9 cellular contexts compared by ENCODE assay signal in the genomic region with DNA sequence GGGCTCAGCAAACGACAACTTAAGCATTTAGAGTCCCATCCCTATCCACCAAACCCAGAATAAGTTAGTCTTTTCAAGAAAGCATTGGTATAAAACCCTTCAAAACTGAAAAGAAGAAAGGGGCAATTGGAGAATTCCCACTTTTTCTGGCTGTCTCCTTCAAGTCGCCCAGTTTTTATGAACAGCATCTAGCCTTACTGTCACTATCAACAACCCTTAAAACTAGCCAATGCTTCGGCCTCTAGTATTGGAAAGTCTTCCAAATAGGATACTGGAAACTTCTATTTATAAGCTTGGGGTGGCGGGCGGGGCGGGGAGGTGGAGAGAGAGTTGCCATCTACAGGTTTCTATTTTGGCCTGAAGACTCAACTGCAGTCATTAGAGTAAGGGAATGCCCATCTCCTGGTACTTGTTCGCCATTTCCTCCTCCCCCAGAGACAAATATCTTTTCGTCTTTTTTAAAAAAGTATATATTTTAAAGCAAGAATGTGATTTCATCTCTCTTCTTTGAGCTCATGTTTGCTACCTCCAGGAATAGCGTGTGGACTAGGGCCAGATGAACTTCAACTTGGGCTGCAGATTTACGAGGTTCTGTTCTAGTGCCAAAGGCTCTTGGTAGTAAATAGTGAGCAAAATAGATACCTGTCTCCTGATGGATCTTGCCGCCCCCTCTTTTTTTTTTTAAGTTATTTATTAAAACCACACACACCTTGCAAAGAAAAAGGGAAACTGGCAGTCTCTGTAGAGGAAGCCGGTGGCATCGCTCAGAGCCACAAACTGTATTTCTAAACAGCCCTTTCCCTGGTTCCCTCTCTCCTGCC. TPM values are rescaled to one million over a fixed set of nuclear protein-coding genes. Genes with fewer than 3 reads are reported as not detected.
DNase-seq lines count a peak whose midpoint lies in the region; ATAC-seq and TF ChIP-seq lines count a peak whose summit lies in the region.
"Had no signal": no experiment of that assay in that cellular context is flagged by ENCODE, and none has a peak within 500 bp of the region (broad histone marks: within the 10 kb centered on the region; RNA-seq: fewer than 3 reads in every experiment).

No MANE protein-coding gene starts in this region.

- H3K36me3 ChIP-seq in heart right ventricle = no peaks in the 10 kb centered on the region
- H3K36me3 ChIP-seq in skeletal muscle satellite cell (ENCODE audit: insufficient read depth, low read length) = no peaks in the 10 kb centered on the region

- ATAC-seq in heart right ventricle = peak in 3 of 8 donors; percentile 5 to 8 (median 7)

- H3K9me3 Mint-ChIP-seq in activated naive CD4-positive, alpha-beta T cell treated with anti-CD3 and anti-CD28 coated beads, Interleukin-2, amount 50 U/mL, for 24 hours = no peaks in the 10 kb centered on the region

- DNase-seq in stimulated activated naive CD4-positive, alpha-beta T cell (lab: John Stamatoyannopoulos, UW) = peak; percentile 4 to 47 (median 16)
- DNase-seq in stimulated activated naive CD4-positive, alpha-beta T cell treated with Interleukin-2 at 50 U/mL for 16 hours (lab: John Stamatoyannopoulos, UW) = no peak
- peak in 1 of 2 donors; percentile 71 for DNase-seq in heart right ventricle
- no peak for DNase-seq in A172 (ENCODE audit: low spot score)
- no peak for DNase-seq in NCI-H2227 (lab: John Stamatoyannopoulos, UW; ENCODE audit: unreplicated experiment)
- no peak for DNase-seq in ureter (ENCODE audit: low spot score)

- H3K4me1 Mint-ChIP-seq in activated naive CD4-positive, alpha-beta T cell treated with anti-CD3 and anti-CD28 coated beads, Interleukin-2, amount 50 U/mL, for 24 hours = peaks cover 62% of the 10 kb centered on the region

- H3K4me3 Mint-ChIP-seq in activated naive CD4-positive, alpha-beta T cell treated with anti-CD3 and anti-CD28 coated beads, Interleukin-2, amount 50 U/mL, for 24 hours = peak overlapping the region; percentile 99

- no peaks in the 10 kb centered on the region for H3K36me3 Mint-ChIP-seq in activated naive CD4-positive, alpha-beta T cell treated with anti-CD3 and anti-CD28 coated beads, Interleukin-2, amount 50 U/mL, for 24 hours

- H3K27ac Mint-ChIP-seq in activated naive CD4-positive, alpha-beta T cell treated with anti-CD3 and anti-CD28 coated beads, Interleukin-2, amount 50 U/mL, for 24 hours = peak overlapping the region; percentile 100

- peak overlapping the region; percentile 85 to 100 (median 99) for H3K27ac ChIP-seq in heart right ventricle

- H3K4me3 ChIP-seq in heart right ventricle (peak overlapping the region; percentile 60 to 95 (median 74)), skeletal muscle satellite cell (ENCODE audit: low read length) (peak overlapping the region; percentile 84)

- H3K4me1 ChIP-seq in heart right ventricle (peaks cover 2 to 46% (median 17%) of the 10 kb centered on the region in 9 donors), skeletal muscle satellite cell (ENCODE audit: control insufficient read depth, insufficient read depth, low read length) (peaks cover 48% of the 10 kb centered on the region)

- H3K27me3 Mint-ChIP-seq in activated naive CD4-positive, alpha-beta T cell treated with anti-CD3 and anti-CD28 coated beads, Interleukin-2, amount 50 U/mL, for 24 hours = no peaks in the 10 kb centered on the region

- H3K9ac ChIP-seq in skeletal muscle satellite cell (ENCODE audit: low read depth, low read length) = peak overlapping the region; percentile 95

- H3K27me3 ChIP-seq in heart right ventricle = no peaks in the 10 kb centered on the region
- H3K27me3 ChIP-seq in skeletal muscle satellite cell (ENCODE audit: control insufficient read depth, insufficient read depth, low read length) = no peaks in the 10 kb centered on the region

- no peaks in the 10 kb centered on the region for H3K9me3 ChIP-seq in heart right ventricle
- H3K9me3 ChIP-seq in skeletal muscle satellite cell (replicated peaks; ENCODE audit: low read length) = no peaks in the 10 kb centered on the region

- intact Hi-C loops in heart right ventricle (cut with DNase I) = loop anchor here (2.0 to 10.0 kb wide), 22 partner anchors 212 to 1405 kb away; partner anchors contain the start of gene LPP (in 5 of the 10)

- TF ChIP-seq CTCF in heart right ventricle (IDR thresholded peaks at IDR 0.05) = peak in 2 of 9 donors; percentile 1 to 13

- 32 to 34% methylated on average over 13 of the region's 13 CpGs for WGBS in heart right ventricle, 2 donors

- peak overlapping the region; percentile 94 for H3K4me2 ChIP-seq in skeletal muscle satellite cell (ENCODE audit: low read length)

RNA-seq across cellular contexts. Expression of gene BCL6, which starts 2.7 kb away (rescaled TPM):
- total RNA-seq in heart right ventricle (100 to 1,000 TPM in 2 of 10 donors, 10 to 100 TPM in 8; 27.9 to 154 (median 51.7) TPM), ureter (90.7 TPM)
- 10 to 100 TPM; 33.9 to 52.2 TPM for polyA plus RNA-seq in heart right ventricle
- total RNA-seq in skeletal muscle satellite cell (2012; rRNA removed) = 18.3 and 25.6 TPM in 2 replicates
- 3.2 and 4.6 TPM in 2 replicates for total RNA-seq in A172 (2014; rRNA removed; shearing (Covaris generic))

RNA-seq across cellular contexts. Expression of gene RTP2, which starts 40.2 kb away (rescaled TPM):
- total RNA-seq in heart right ventricle (not detected), ureter (not detected)
- not detected for polyA plus RNA-seq in heart right ventricle
- not detected in 2 replicates for total RNA-seq in skeletal muscle satellite cell (2012; rRNA removed)
- total RNA-seq in A172 (2014; rRNA removed; shearing (Covaris generic)) = not detected in 2 replicates
- total RNA-seq: glomerular endothelial cell had no signal

Comparison
In these comparisons a context has a peak if more than half of its experiments do, and no peak if none do; other contexts are left out.
1. DNase-seq: peak in stimulated activated naive CD4-positive, alpha-beta T cell (6 of 6); none in stimulated activated naive CD4-positive, alpha-beta T cell treated with Interleukin-2 at 50 U/mL for 16 hours (single experiment), A172 (single experiment), NCI-H2227 (single experiment) and ureter (single experiment).